13 cellular contexts compared by ENCODE assay signal in the genomic region with DNA sequence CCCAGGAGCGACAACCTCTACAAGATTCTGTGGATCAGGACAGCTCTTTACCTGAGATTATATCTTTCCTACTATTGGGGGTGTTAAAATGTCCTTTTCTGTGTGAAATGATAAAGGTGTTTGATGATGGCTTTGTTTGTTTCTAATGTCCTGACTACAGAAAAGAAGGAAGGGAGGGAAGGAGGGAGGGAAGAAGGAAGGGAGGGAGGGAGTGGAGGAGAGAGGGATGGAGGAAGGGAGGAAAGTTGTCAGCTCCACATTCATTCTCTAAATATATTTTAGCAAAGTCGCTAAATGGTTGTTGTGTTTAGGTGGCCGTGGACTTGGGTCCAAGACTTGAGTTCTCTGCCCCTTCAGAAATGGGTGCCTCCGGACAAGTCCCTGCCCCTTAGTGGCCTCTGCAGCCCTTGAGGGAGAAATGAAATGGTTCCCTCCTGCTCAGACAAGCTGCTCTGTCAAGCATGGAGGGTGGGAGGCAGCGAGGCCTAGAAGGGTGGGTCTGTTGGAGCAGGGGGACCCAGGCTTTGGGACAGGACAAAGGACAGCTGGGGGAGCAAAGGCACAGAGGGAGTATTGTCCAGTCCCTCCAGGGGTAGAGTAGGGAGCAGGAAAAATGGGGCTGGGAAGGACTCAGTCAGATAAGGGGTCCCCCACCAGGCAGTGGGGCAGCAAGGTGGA. TPM values are rescaled to one million over a fixed set of nuclear protein-coding genes. Genes with fewer than 3 reads are reported as not detected.
DNase-seq lines count a peak whose midpoint lies in the region; ATAC-seq, FAIRE-seq and TF ChIP-seq lines count a peak whose summit lies in the region.
"Had no signal": no experiment of that assay in that cellular context is flagged by ENCODE, and none has a peak within 500 bp of the region (broad histone marks: within the 10 kb centered on the region; RNA-seq: fewer than 3 reads in every experiment).

No MANE protein-coding gene starts in this region.

- peak overlapping the region; percentile 63 for H3K27ac ChIP-seq in CD4-positive, alpha-beta T cell (ENCODE audit: low read depth, low read length)
- H3K27ac ChIP-seq in GM12878 (ENCODE audit: control insufficient read depth, insufficient read depth) (peak overlapping the region; percentile 60), osteoblast (ENCODE audit: low read depth, low read length) (no peak overlapping the region), spleen (peak overlapping the region in 4 of 8 donors; percentile 33 to 58 (median 49))

- BruUV-seq in GM12878 (replicated peaks; lab: Mats Ljungman, UMichigan), result no TSS peak

- peak overlapping the region; percentile 88 for H3K4me3 Mint-ChIP-seq in CD4-positive, alpha-beta T cell
- H3K4me3 Mint-ChIP-seq in IgD-negative memory B cell, result peak overlapping the region in 3 of 4 donors; percentile 52 to 82 (median 54)

- 78% methylated on average over 5 of the region's 5 CpGs for WGBS in GM12878 (ENCODE audit: insufficient coverage, insufficient replicate concordance, low lambda C conversion rate, missing lambda C conversion rate)
- 70 to 83% (median 79%) methylated on average over 5 of the region's 5 CpGs for WGBS in spleen, 5 donors

- H3K9me3 Mint-ChIP-seq in CD4-positive, alpha-beta T cell, result no peaks in the 10 kb centered on the region
- H3K9me3 Mint-ChIP-seq in IgD-negative memory B cell, result no peaks in the 10 kb centered on the region

- no peak for TF ChIP-seq RAD21 in GM12878 (IDR thresholded peaks at IDR 0.05; ENCODE audit: insufficient read depth, low read depth, low read length)

- ATAC-seq in CD4-positive, alpha-beta T cell (ENCODE audit: poor library complexity), result no peak
- ATAC-seq in GM12878 (no peak), GM21515 (IDR thresholded peaks at IDR 0.05; ENCODE audit: unreplicated experiment) (no peak)

- H3K27me3 Mint-ChIP-seq in CD4-positive, alpha-beta T cell, result no peaks in the 10 kb centered on the region
- no peaks in the 10 kb centered on the region for H3K27me3 Mint-ChIP-seq in IgD-negative memory B cell

- intact Hi-C loops in CD4-positive, alpha-beta T cell (cut with DNase I, micrococcal nuclease), result no loop called here
- intact Hi-C loops in GM12878 (cut with micrococcal nuclease; ENCODE audit: unreplicated experiment), result no loop called here
- intact Hi-C loops in spleen (cut with DNase I; ENCODE audit: low total_unique reads), result no loop called here

- peak overlapping the region; percentile 42 for H3K9ac ChIP-seq in GM12878 (ENCODE audit: control insufficient read depth, insufficient read depth, low read length)

- H3K27ac Mint-ChIP-seq in CD4-positive, alpha-beta T cell, result peak overlapping the region; percentile 95
- H3K27ac Mint-ChIP-seq in IgD-negative memory B cell, result peak overlapping the region in 2 of 3 donors; percentile 53 to 79

- H3K36me3 ChIP-seq in GM12878 (ENCODE audit: control insufficient read depth in 2 of 2, insufficient read depth in 2 of 2, low read length in 1 of 2) (no peaks in the 10 kb centered on the region), osteoblast (ENCODE audit: insufficient read depth, low read length) (no peaks in the 10 kb centered on the region), spleen (no peaks in the 10 kb centered on the region)

- H3K9me3 ChIP-seq in CD4-positive, alpha-beta T cell (ENCODE audit: control insufficient read depth, low read length), result no peaks in the 10 kb centered on the region
- H3K9me3 ChIP-seq in GM12878 (replicated peaks; ENCODE audit: control insufficient read depth, insufficient read depth, low read length) (no peaks in the 10 kb centered on the region), osteoblast (ENCODE audit: low read depth, low read length) (no peaks in the 10 kb centered on the region), spleen (no peaks in the 10 kb centered on the region)

- H4K20me1 ChIP-seq in GM12878 (ENCODE audit: control insufficient read depth, insufficient read depth) (peaks cover 3% of the 10 kb centered on the region; the same call in 1 of the 2 replicates), osteoblast (ENCODE audit: insufficient read depth, low read length) (peaks cover 38% of the 10 kb centered on the region)

- in situ Hi-C loops in GM12878 (cut with MboI), result no loop called here

- POLR2A ChIA-PET in CD4-positive, alpha-beta T cell (lab: Charles Lee), result interaction anchor here (1.1 to 13.4 kb wide), 9 partner anchors 12 to 458 kb away, joined by 3 to 138 read pairs (median 4); a partner anchor contains a TSS
- POLR2A ChIA-PET in GM12878 (lab: Charles Lee), result interaction anchor here (0.7 to 2.7 kb wide), 8 partner anchors 8 to 245 kb away, joined by 3 to 13 read pairs (median 4); no protein-coding TSS in a partner anchor

- H3K27me3 ChIP-seq in CD4-positive, alpha-beta T cell (ENCODE audit: control insufficient read depth, insufficient read depth, low read length), result no peaks in the 10 kb centered on the region
- H3K27me3 ChIP-seq in GM12878 (replicated peaks in 1 of 2; ENCODE audit: control insufficient read depth in 2 of 2, insufficient read depth in 2 of 2, low read length in 1 of 2) (no peaks in the 10 kb centered on the region), osteoblast (ENCODE audit: insufficient read depth, low read length) (no peaks in the 10 kb centered on the region), spleen (replicated peaks in 1 of 7) (peaks cover 0 to 18% (median 0%) of the 10 kb centered on the region in 7 donors)

- H3K79me2 ChIP-seq in GM12878 (ENCODE audit: control insufficient read depth, insufficient read depth, low read length) (peaks cover 74% of the 10 kb centered on the region), osteoblast (ENCODE audit: insufficient read depth, low read length) (peaks cover 65% of the 10 kb centered on the region)

- peak overlapping the region; percentile 37; the same call in 1 of the 2 replicates for H2AFZ ChIP-seq in GM12878 (ENCODE audit: control insufficient read depth, low read depth, low read length)
- no peak overlapping the region for H2AFZ ChIP-seq in osteoblast (ENCODE audit: low read length)

- CTCF ChIA-PET in CD4-positive, alpha-beta T cell (lab: Charles Lee), result interaction anchor here (0.7 to 1.7 kb wide), 4 partner anchors 48 to 126 kb away, joined by 3 to 9 read pairs (median 4); no protein-coding TSS in a partner anchor
- CTCF ChIA-PET in GM12878 (lab: Yijun Ruan, JAX), result interaction anchor here (0.7 to 3.1 kb wide), 9 partner anchors 8 to 339 kb away, joined by 3 to 31 read pairs (median 4); no protein-coding TSS in a partner anchor

- SMC1A ChIA-PET in GM12878 (lab: Charles Lee; ENCODE audit: uncharacterized antibody, unreplicated experiment), result interaction anchor here (1.0 to 6.4 kb wide), 10 partner anchors 7 to 92 kb away, joined by 3 to 62 read pairs (median 6); a partner anchor contains a TSS

- H3K4me2 ChIP-seq in GM12878 (ENCODE audit: control insufficient read depth, insufficient read depth) (peak overlapping the region; percentile 92), osteoblast (ENCODE audit: insufficient read depth, low read length) (no peak overlapping the region)

- TF ChIP-seq EP300 in GM12878 (IDR thresholded peaks at IDR 0.05; ENCODE audit: borderline replicate concordance in 1 of 2, control insufficient read depth in 1 of 2, low read depth in 2 of 2, low read length in 2 of 2), result no peak

- FAIRE-seq in GM12878 (lab: Jason Lieb, UNC), result no peak

- H3K4me3 ChIP-seq in GM12878, result peak overlapping the region; percentile 84; the same call in 1 of the 2 replicates
- no peak overlapping the region for H3K4me3 ChIP-seq in osteoblast (ENCODE audit: insufficient read depth, low read length)
- H3K4me3 ChIP-seq in spleen, result no peak overlapping the region

- H3K4me1 ChIP-seq in GM12878 (ENCODE audit: control insufficient read depth, insufficient read depth, low read length), result peaks cover 30% of the 10 kb centered on the region
- peaks cover 26% of the 10 kb centered on the region for H3K4me1 ChIP-seq in osteoblast (ENCODE audit: insufficient read depth, low read length)
- H3K4me1 ChIP-seq in spleen, result peaks cover 0 to 90% (median 47%) of the 10 kb centered on the region in 6 donors

- TF ChIP-seq CTCF in CD4-positive, alpha-beta T cell (IDR thresholded peaks at IDR 0.05), result peak; percentile 25
- TF ChIP-seq CTCF in GM12878 (IDR thresholded peaks at IDR 0.05 in 2 of 3, conservative IDR thresholded peaks at IDR 0.05 in 1 of 3; ENCODE audit: control insufficient read depth in 2 of 3, extremely low read depth in 1 of 3, insufficient read depth in 1 of 3, low read depth in 3 of 3, low read length in 3 of 3) (no peak), osteoblast (IDR thresholded peaks at IDR 0.05; ENCODE audit: extremely low read depth, low read depth, low read length) (no peak), spleen (IDR thresholded peaks at IDR 0.05 in 8 of 11, conservative IDR thresholded peaks at IDR 0.05 in 3 of 11) (no peak)

- TF ChIP-seq POLR2A in GM12878 (IDR thresholded peaks at IDR 0.05; ENCODE audit: low read depth, low read length) (no peak), spleen (IDR thresholded peaks at IDR 0.05) (no peak)

- RAD21 ChIA-PET in GM12878 (lab: Charles Lee; ENCODE audit: unreplicated experiment), result interaction anchor here (0.7 to 1.7 kb wide), 7 partner anchors 9 to 109 kb away, joined by 3 to 6 read pairs (median 3); no protein-coding TSS in a partner anchor

- peaks cover 75% of the 10 kb centered on the region for H3K4me1 Mint-ChIP-seq in CD4-positive, alpha-beta T cell (ENCODE audit: low read depth)
- H3K4me1 Mint-ChIP-seq in IgD-negative memory B cell, result peaks cover 25 to 26% (median 26%) of the 10 kb centered on the region in 3 donors

- DNase-seq in CD4-positive, alpha-beta T cell, result no peak
- DNase-seq in GM12878 (ENCODE audit: low read depth, low spot score), result no peak
- peak; percentile 32 for DNase-seq in osteoblast (ENCODE audit: insufficient read length, low spot score, missing footprints)
- DNase-seq in NCI-H2227 treated with DMSO at 0.1 percent for 48 hours (lab: John Stamatoyannopoulos, UW), result no peak
- DNase-seq in spleen, result no peak
- DNase-seq: activated gamma-delta T cell; Calu3; NCI-H446 treated with DMSO at 0.1 percent for 48 hours; RPMI8226; stimulated activated CD4-positive, alpha-beta T cell treated with anti-CD3 and anti-CD28 coated beads, Interleukin-2, amount 100 ng/mL, for 48 hours; stimulated activated naive CD4-positive, alpha-beta T cell treated with Interleukin-2 at 50 U/mL for 16 hours had no signal

- peaks cover 46% of the 10 kb centered on the region for H3K36me3 Mint-ChIP-seq in CD4-positive, alpha-beta T cell (ENCODE audit: low read depth)
- H3K36me3 Mint-ChIP-seq in IgD-negative memory B cell, result peaks cover 2% of the 10 kb centered on the region

RNA-seq across cellular contexts. Expression of a gene that starts 4.4 kb away (rescaled TPM):
- 100 to 1,000 TPM; 132 to 134 TPM for total RNA-seq in CD4-positive, alpha-beta T cell
- polyA plus RNA-seq in IgD-negative memory B cell (42.7 TPM), GM12878 (2011; rRNA removed) (186 and 284 TPM in 2 replicates), GM12878 (2014; fragmentation: Illumina TruSeq; extraction: Trizol) (193 and 226 TPM in 2 replicates), GM12878 (2014; fragmentation: Nextera tagmentation; extraction: Ambion mirVana) (100 to 1,000 TPM in 1 of 2 experiments, 10 to 100 TPM in 1; 72.8 to 134 TPM), GM12878 (2014; rRNA removed) (134 and 157 TPM in 2 replicates), GM12878 (2016; fragmentation: Nextera tagmentation; extraction: Ambion mirVana) (100 to 1,000 TPM; 116 to 123 TPM), spleen (100 to 1,000 TPM in 1 of 3 donors, 10 to 100 TPM in 2; 52.7 to 127 (median 92.9) TPM)
- total RNA-seq in GM12878 (2013; cell fraction: nucleolus; rRNA removed), result 17.2 and 20.2 TPM in 2 replicates
- total RNA-seq in GM12878 (2014; rRNA removed) (97.4 and 102 TPM in 2 replicates), GM12878 (2014; rRNA removed; fragmentation: Illumina TruSeq; extraction: Trizol) (124 and 131 TPM in 2 replicates), GM12878 (2021) (114 and 128 TPM in 2 replicates), osteoblast (24.5 and 29.3 TPM in 2 replicates), spleen (10 to 100 TPM; 29.1 to 74.1 (median 38.9) TPM)
- 113 TPM for polyA plus RNA-seq in GM12878 (2011; ENCODE audit: low read depth)
- polyA plus RNA-seq in GM12878 (2011; cell fraction: cytosol; rRNA removed), result 71.0 and 87.2 TPM in 2 replicates
- 39.4 and 46.2 TPM in 2 replicates for polyA plus RNA-seq in GM12878 (2011; cell fraction: nucleus; rRNA removed)
- polyA plus RNA-seq in GM12878 (2012), result 162 and 180 TPM in 2 replicates
- 38.0 and 39.4 TPM in 2 replicates for polyA minus RNA-seq in GM12878 (2011; rRNA and poly(A)+ RNA removed)
- polyA minus RNA-seq in GM12878 (2011; cell fraction: cytosol; rRNA and poly(A)+ RNA removed), result 34.1 and 34.9 TPM in 2 replicates
- 8.6 and 10.7 TPM in 2 replicates for polyA minus RNA-seq in GM12878 (2011; cell fraction: nucleus; rRNA and poly(A)+ RNA removed)

RNA-seq across cellular contexts. Expression of a gene that starts 58.7 kb away (rescaled TPM):
- total RNA-seq in CD4-positive, alpha-beta T cell, result 100 to 1,000 TPM; 159 to 174 TPM
- polyA plus RNA-seq in IgD-negative memory B cell (13.6 TPM), GM12878 (2011; rRNA removed) (159 and 241 TPM in 2 replicates), GM12878 (2014; fragmentation: Illumina TruSeq; extraction: Trizol) (133 and 163 TPM in 2 replicates), GM12878 (2014; fragmentation: Nextera tagmentation; extraction: Ambion mirVana) (10 to 100 TPM; 26.0 to 68.2 TPM), GM12878 (2014; rRNA removed) (87.8 and 91.7 TPM in 2 replicates), GM12878 (2016; fragmentation: Nextera tagmentation; extraction: Ambion mirVana) (10 to 100 TPM; 29.0 to 34.9 TPM), spleen (10 to 100 TPM; 54.1 to 81.5 (median 80.7) TPM)
- total RNA-seq in GM12878 (2013; cell fraction: nucleolus; rRNA removed), result 330 and 333 TPM in 2 replicates
- total RNA-seq in GM12878 (2014; rRNA removed) (34.6 and 45.9 TPM in 2 replicates), GM12878 (2014; rRNA removed; fragmentation: Illumina TruSeq; extraction: Trizol) (57.4 and 63.4 TPM in 2 replicates), GM12878 (2021) (132 and 143 TPM in 2 replicates), osteoblast (53.6 TPM in 2 replicates), spleen (100 to 1,000 TPM in 6 of 7 donors, 10 to 100 TPM in 1; 83.3 to 126 (median 115) TPM)
- polyA plus RNA-seq in GM12878 (2011; ENCODE audit: low read depth), result 105 TPM
- polyA plus RNA-seq in GM12878 (2011; cell fraction: cytosol; rRNA removed), result 49.4 and 62.0 TPM in 2 replicates
- polyA plus RNA-seq in GM12878 (2011; cell fraction: nucleus; rRNA removed), result 303 and 378 TPM in 2 replicates
- 116 and 138 TPM in 2 replicates for polyA plus RNA-seq in GM12878 (2012)
- polyA minus RNA-seq in GM12878 (2011; rRNA and poly(A)+ RNA removed), result 61.0 and 95.1 TPM in 2 replicates
- 36.2 and 36.9 TPM in 2 replicates for polyA minus RNA-seq in GM12878 (2011; cell fraction: cytosol; rRNA and poly(A)+ RNA removed)
- 58.6 and 76.9 TPM in 2 replicates for polyA minus RNA-seq in GM12878 (2011; cell fraction: nucleus; rRNA and poly(A)+ RNA removed)
